8 cellular contexts compared by ENCODE assay signal in the genomic region with DNA sequence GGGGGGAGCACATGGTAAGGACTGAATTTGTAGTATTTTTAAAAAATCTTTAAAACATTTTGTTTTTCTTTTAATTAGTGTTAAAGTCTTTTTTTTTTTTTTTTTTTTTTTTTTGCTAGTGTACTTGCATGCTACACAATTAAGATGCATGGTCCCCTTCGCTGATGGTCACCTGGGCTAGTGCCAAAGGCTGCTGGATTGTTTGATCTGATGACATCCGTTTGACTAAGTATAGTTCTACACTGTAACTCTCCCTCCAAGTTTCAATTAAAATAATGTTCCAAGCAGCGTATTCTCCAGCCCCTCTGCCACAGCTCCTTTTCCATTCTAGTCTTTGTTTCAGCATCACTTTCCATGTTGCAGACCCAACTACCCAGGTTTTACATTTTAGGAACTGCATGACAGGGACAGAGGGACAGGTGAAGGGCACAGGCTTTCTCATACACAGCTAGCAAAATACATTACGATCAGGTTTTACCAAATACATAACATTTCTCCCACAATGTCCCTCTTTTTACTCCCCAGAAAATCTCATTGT. TPM values are rescaled to one million over a fixed set of nuclear protein-coding genes. Genes with fewer than 3 reads are reported as not detected.
A peak's percentile ranks its signal among the peaks of the same experiment; 100 is the strongest.
DNase-seq lines count a peak whose midpoint lies in the region; ATAC-seq, FAIRE-seq and TF ChIP-seq lines count a peak whose summit lies in the region.

No MANE protein-coding gene starts in this region.

- WGBS in thyroid gland, 2 donors: 14 to 18% methylated on average over 4 of the region's 4 CpGs

- peaks cover 21% of the 10 kb centered on the region for H3K4me1 Mint-ChIP-seq in activated T-cell treated with anti-CD3 and anti-CD28 coated beads, Interleukin-2, amount 50 U/mL, for 72 hours (ENCODE audit: low read depth)
- H3K4me1 Mint-ChIP-seq in activated naive CD8-positive, alpha-beta T cell (ENCODE audit: low read depth): peaks cover 17% of the 10 kb centered on the region

- DNase-seq in activated T-cell treated with anti-CD3 and anti-CD28 coated beads, Interleukin-2, amount 50 U/mL, for 72 hours: no peak
- no peak for DNase-seq in activated T-cell treated with anti-CD3 and anti-CD28 coated beads for 4 hours
- DNase-seq in thyroid gland: peak in 1 of 2 donors; percentile 12
- no peak for DNase-seq in NCI-H446 treated with DMSO at 0.1 percent for 48 hours (lab: John Stamatoyannopoulos, UW)
- no peak for DNase-seq in mucosa of gallbladder (ENCODE audit: low spot score)

- H3K36me3 ChIP-seq in thyroid gland: no peaks in the 10 kb centered on the region

- no peaks in the 10 kb centered on the region for H3K36me3 Mint-ChIP-seq in activated T-cell treated with anti-CD3 and anti-CD28 coated beads, Interleukin-2, amount 50 U/mL, for 72 hours (ENCODE audit: insufficient read depth in 2 of 2)
- no peaks in the 10 kb centered on the region for H3K36me3 Mint-ChIP-seq in activated naive CD8-positive, alpha-beta T cell

- no peaks in the 10 kb centered on the region for H3K9me3 ChIP-seq in thyroid gland

- peaks cover 6 to 12% of the 10 kb centered on the region in 2 donors for H3K4me1 ChIP-seq in thyroid gland

- no peaks in the 10 kb centered on the region for H3K9me3 Mint-ChIP-seq in activated T-cell treated with anti-CD3 and anti-CD28 coated beads, Interleukin-2, amount 50 U/mL, for 72 hours
- no peaks in the 10 kb centered on the region for H3K9me3 Mint-ChIP-seq in activated naive CD8-positive, alpha-beta T cell (ENCODE audit: low read depth)

- no peak for TF ChIP-seq CTCF in thyroid gland (IDR thresholded peaks at IDR 0.05)

- peak overlapping the region in 1 of 3 donors; percentile 64 for H3K27ac ChIP-seq in thyroid gland

- peak overlapping the region in 2 of 3 donors; percentile 11 to 61 for H3K4me3 ChIP-seq in thyroid gland (replicated peaks in 1 of 3)

- TF ChIP-seq POLR2A in thyroid gland (IDR thresholded peaks at IDR 0.05): no peak

- no peaks in the 10 kb centered on the region for H3K27me3 ChIP-seq in thyroid gland

- H3K4me3 Mint-ChIP-seq in activated T-cell treated with anti-CD3 and anti-CD28 coated beads, Interleukin-2, amount 50 U/mL, for 72 hours: peak overlapping the region; percentile 76 to 88
- peak overlapping the region; percentile 89 for H3K4me3 Mint-ChIP-seq in activated naive CD8-positive, alpha-beta T cell

- ATAC-seq in activated T-cell treated with anti-CD3 and anti-CD28 coated beads, Interleukin-2, amount 50 U/mL, for 72 hours (replicated peaks in 1 of 2): peak; percentile 2 to 5
- no peak for ATAC-seq in GM19351 (IDR thresholded peaks at IDR 0.05; ENCODE audit: unreplicated experiment)

- FAIRE-seq in islet of Langerhans (lab: Jason Lieb, UNC): peak; percentile 21

- peak overlapping the region; percentile 36 for H3K27ac Mint-ChIP-seq in activated T-cell treated with anti-CD3 and anti-CD28 coated beads, Interleukin-2, amount 50 U/mL, for 72 hours
- peak overlapping the region; percentile 55 for H3K27ac Mint-ChIP-seq in activated naive CD8-positive, alpha-beta T cell

- intact Hi-C loops in thyroid gland (cut with DNase I): no loop called here

- peaks cover 5% of the 10 kb centered on the region for H3K27me3 Mint-ChIP-seq in activated T-cell treated with anti-CD3 and anti-CD28 coated beads, Interleukin-2, amount 50 U/mL, for 72 hours (ENCODE audit: low read depth)
- H3K27me3 Mint-ChIP-seq in activated naive CD8-positive, alpha-beta T cell: peaks cover 3% of the 10 kb centered on the region

RNA-seq across cellular contexts. Expression of a gene that starts 0.9 kb away (rescaled TPM):
- total RNA-seq in activated T-cell treated with anti-CD3 and anti-CD28 coated beads, Interleukin-2, amount 50 U/mL, for 72 hours: 1 to 10 TPM; 2.7 to 3.0 TPM
- total RNA-seq in thyroid gland: 10 to 100 TPM; 12.6 to 13.6 (median 13.2) TPM
- total RNA-seq in mucosa of gallbladder: 22.6 TPM
